In the genomic region with DNA sequence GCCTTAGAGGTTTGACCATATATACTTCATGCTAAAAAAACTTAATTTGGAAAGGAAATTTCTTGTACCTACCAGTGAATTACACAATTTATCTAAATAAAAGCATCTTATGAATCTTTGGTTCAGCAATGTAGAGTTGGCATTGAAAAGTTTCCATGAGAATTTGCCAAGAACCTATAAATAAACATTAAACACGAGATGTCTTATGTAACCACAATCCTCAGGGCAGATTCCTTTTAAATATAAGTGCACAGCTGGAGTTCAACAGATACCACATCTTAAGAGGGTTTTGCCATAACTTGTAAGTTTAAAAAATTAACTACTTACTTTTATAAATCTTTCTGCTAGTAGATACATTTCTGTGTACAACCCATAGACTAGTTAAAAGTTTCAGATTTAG, we compare ENCODE assay signal across 16 cellular contexts.
DNase-seq lines count a peak whose midpoint lies in the region; ATAC-seq and TF ChIP-seq lines count a peak whose summit lies in the region.
"Had no signal": no experiment of that assay in that cellular context is flagged by ENCODE, and none has a peak within 500 bp of the region (broad histone marks: within the 10 kb centered on the region; RNA-seq: fewer than 3 reads in every experiment).

No MANE protein-coding gene starts in this region.

- 5 to 6% (median 5%) methylated on average over 1 of the region's 1 CpG for WGBS in heart left ventricle, 4 donors
- WGBS in hepatocyte (ENCODE audit: low lambda C conversion rate, missing lambda C conversion rate) = 22% methylated on average over 1 of the region's 1 CpG

- intact Hi-C loops in heart left ventricle (cut with DNase I) = loop anchor here in 2 of 10 donors (5.0 kb wide), 2 partner anchors 56 to 61 kb away; no protein-coding TSS in a partner anchor

- H3K4me1 Mint-ChIP-seq in chondrocyte (ENCODE audit: low read depth) = peaks cover 41% of the 10 kb centered on the region

- no peaks in the 10 kb centered on the region for H3K36me3 ChIP-seq in heart left ventricle
- no peaks in the 10 kb centered on the region for H3K36me3 ChIP-seq in right atrium auricular region
- no peaks in the 10 kb centered on the region for H3K36me3 ChIP-seq in hepatocyte (replicated peaks; ENCODE audit: insufficient read depth, low read depth)
- no peaks in the 10 kb centered on the region for H3K36me3 ChIP-seq in skeletal muscle tissue (ENCODE audit: control insufficient read depth in 3 of 3, insufficient read depth in 3 of 3, low read length in 3 of 3)
- H3K36me3 ChIP-seq: HAP-1 had no signal

- DNase-seq in heart left ventricle (no peak), right atrium auricular region (ENCODE audit: low spot score) (no peak), chondrocyte (ENCODE audit: low spot score) (no peak), hepatocyte (ENCODE audit: low spot score) (peak; percentile 17), T1000 (lab: John Stamatoyannopoulos, UW) (no peak), LoVo (ENCODE audit: low spot score) (no peak), T-helper 1 cell (no peak)
- DNase-seq: COR-L47, GF-D8, KBM-7, NCI-H1092 treated with DMSO at 0.1 percent for 48 hours, NCI-H2227 treated with DMSO at 0.1 percent for 48 hours, NCI-H524 treated with DMSO at 0.1 percent for 48 hours, SIG-M5 had no signal

- H2AFZ ChIP-seq in hepatocyte = no peak overlapping the region

- H3K4me3 ChIP-seq in heart left ventricle (peak overlapping the region in 1 of 12 donors; percentile 3), right atrium auricular region (no peak overlapping the region), hepatocyte (no peak overlapping the region), skeletal muscle tissue (ENCODE audit: low read length in 3 of 3) (no peak overlapping the region)
- H3K4me3 ChIP-seq: HAP-1 had no signal

- H4K20me1 ChIP-seq in hepatocyte (ENCODE audit: insufficient read depth, poor library complexity, severe bottlenecking) = no peaks in the 10 kb centered on the region

- no peaks in the 10 kb centered on the region for H3K36me3 Mint-ChIP-seq in chondrocyte (ENCODE audit: low read depth)

- no peaks in the 10 kb centered on the region for H3K27me3 ChIP-seq in heart left ventricle
- H3K27me3 ChIP-seq in right atrium auricular region = no peaks in the 10 kb centered on the region
- no peaks in the 10 kb centered on the region for H3K27me3 ChIP-seq in hepatocyte
- no peaks in the 10 kb centered on the region for H3K27me3 ChIP-seq in skeletal muscle tissue (ENCODE audit: control insufficient read depth in 3 of 3, insufficient read depth in 3 of 3, low read length in 3 of 3)

- no peak overlapping the region for H3K4me2 ChIP-seq in hepatocyte

- TF ChIP-seq CTCF in heart left ventricle (IDR thresholded peaks at IDR 0.05) (no peak), right atrium auricular region (IDR thresholded peaks at IDR 0.05) (no peak), chondrocyte (IDR thresholded peaks at IDR 0.05) (no peak), hepatocyte (IDR thresholded peaks at IDR 0.05; ENCODE audit: poor library complexity) (no peak)

- H3K9me3 ChIP-seq in heart left ventricle = no peaks in the 10 kb centered on the region
- no peaks in the 10 kb centered on the region for H3K9me3 ChIP-seq in right atrium auricular region
- H3K9me3 ChIP-seq in hepatocyte (ENCODE audit: low read depth) = no peaks in the 10 kb centered on the region
- no peaks in the 10 kb centered on the region for H3K9me3 ChIP-seq in skeletal muscle tissue (ENCODE audit: control insufficient read depth in 3 of 3, low read length in 3 of 3)
- H3K9me3 ChIP-seq: HAP-1 had no signal

- no peaks in the 10 kb centered on the region for H3K9me3 Mint-ChIP-seq in chondrocyte (ENCODE audit: low read depth)

- H3K4me1 ChIP-seq in heart left ventricle (peaks cover 0 to 14% (median 3%) of the 10 kb centered on the region in 12 donors), right atrium auricular region (no peaks in the 10 kb centered on the region), hepatocyte (ENCODE audit: insufficient read depth) (no peaks in the 10 kb centered on the region), skeletal muscle tissue (ENCODE audit: control insufficient read depth in 3 of 3, insufficient read depth in 3 of 3, low read length in 3 of 3) (peaks cover 4 to 9% (median 5%) of the 10 kb centered on the region in 3 donors)
- H3K4me1 ChIP-seq: HAP-1 had no signal

- H3K9me2 ChIP-seq in hepatocyte (replicated peaks; ENCODE audit: insufficient read depth) = no peaks in the 10 kb centered on the region

- peak overlapping the region; percentile 81 for H3K27ac Mint-ChIP-seq in chondrocyte (ENCODE audit: unreplicated experiment)

- peaks cover 10% of the 10 kb centered on the region for H3K27me3 Mint-ChIP-seq in chondrocyte (ENCODE audit: low read depth)

- no peaks in the 10 kb centered on the region for H3K79me2 ChIP-seq in hepatocyte

- H3K4me3 Mint-ChIP-seq in chondrocyte (ENCODE audit: unreplicated experiment) = no peak overlapping the region

- peak overlapping the region in 1 of 3 donors; percentile 17 for H3K9ac ChIP-seq in skeletal muscle tissue (ENCODE audit: low read depth in 1 of 3, low read length in 3 of 3)

- no peak for TF ChIP-seq POLR2A in heart left ventricle (IDR thresholded peaks at IDR 0.05)

- ATAC-seq in heart left ventricle = peak in 3 of 4 donors; percentile 42 to 66 (median 53)

- H3K27ac ChIP-seq in heart left ventricle (peak overlapping the region in 8 of 12 donors; percentile 10 to 72 (median 48)), right atrium auricular region (no peak overlapping the region), hepatocyte (no peak overlapping the region), skeletal muscle tissue (ENCODE audit: low read depth, low read length) (peak overlapping the region; percentile 54)

Comparison
In these comparisons a context has a peak if more than half of its experiments do, and no peak if none do; other contexts are left out.
1. H3K27ac ChIP-seq: peak in heart left ventricle (8 of 12) and skeletal muscle tissue (single experiment); none in right atrium auricular region (0 of 2) and hepatocyte (single experiment).